Comparison of ENCODE assay signal across 8 cellular contexts in genomic region chr10:69515699-69516547, GRCh38. TPM values are rescaled to one million over a fixed set of nuclear protein-coding genes. Genes with fewer than 3 reads are reported as not detected.
A peak's percentile ranks its signal among the peaks of the same experiment; 100 is the strongest.
DNase-seq lines count a peak whose midpoint lies in the region; ATAC-seq and TF ChIP-seq lines count a peak whose summit lies in the region.

No MANE protein-coding gene starts in this region.

- no peaks in the 10 kb centered on the region for H3K36me3 ChIP-seq in hepatocyte (replicated peaks; ENCODE audit: insufficient read depth, low read depth)

- 20% methylated on average over 12 of the region's 12 CpGs for WGBS in hepatocyte (ENCODE audit: low lambda C conversion rate, missing lambda C conversion rate)

- no peaks in the 10 kb centered on the region for H4K20me1 ChIP-seq in hepatocyte (ENCODE audit: insufficient read depth, poor library complexity, severe bottlenecking)

- DNase-seq in NCI-H1105 treated with DMSO at 0.1 percent for 48 hours (lab: John Stamatoyannopoulos, UW) (peak; percentile 39), T-helper 9 cell (peak; percentile 77), amniotic stem cell (lab: John Stamatoyannopoulos, UW) (peak; percentile 13), hepatocyte (ENCODE audit: low spot score) (peak; percentile 83)
- DNase-seq in stimulated activated CD4-positive, alpha-beta T cell treated with anti-CD3 and anti-CD28 coated beads, Interleukin-12 subunit alpha, Interleukin-12 subunit beta, amount 100 ng/mL, for 24 hours (ENCODE audit: low read depth in 2 of 2), result peak; percentile 62 to 72

- H3K9me3 ChIP-seq in hepatocyte (ENCODE audit: low read depth), result no peaks in the 10 kb centered on the region

- H2AFZ ChIP-seq in hepatocyte, result no peak overlapping the region

- H3K4me2 ChIP-seq in hepatocyte, result no peak overlapping the region

- no peaks in the 10 kb centered on the region for H3K4me1 ChIP-seq in hepatocyte (ENCODE audit: insufficient read depth)

- TF ChIP-seq CTCF in C4-2B (conservative IDR thresholded peaks at IDR 0.05) (peak; percentile 96), hepatocyte (IDR thresholded peaks at IDR 0.05; ENCODE audit: poor library complexity) (peak; percentile 78)

- no peaks in the 10 kb centered on the region for H3K9me2 ChIP-seq in hepatocyte (replicated peaks; ENCODE audit: insufficient read depth)

- H3K27ac ChIP-seq in C4-2B, result no peak overlapping the region
- no peak overlapping the region for H3K27ac ChIP-seq in hepatocyte

- ATAC-seq in GM21529 (IDR thresholded peaks at IDR 0.05; ENCODE audit: unreplicated experiment) (peak; percentile 68), GM21381 (IDR thresholded peaks at IDR 0.05; ENCODE audit: unreplicated experiment) (no peak)

- no peak overlapping the region for H3K4me3 ChIP-seq in hepatocyte

- no peaks in the 10 kb centered on the region for H3K27me3 ChIP-seq in hepatocyte

- no peaks in the 10 kb centered on the region for H3K79me2 ChIP-seq in hepatocyte

RNA-seq across cellular contexts. Expression of gene NEUROG3, which starts 57.3 kb away (rescaled TPM):
- not detected in 2 replicates for total RNA-seq in hepatocyte
- polyA plus RNA-seq in hepatocyte, result 0.87 and 1.2 TPM in 2 replicates

Comparison
In these comparisons a context has a peak if more than half of its experiments do, and no peak if none do; other contexts are left out.
1. DNase-seq: peak in every context shown above with its lines; median percentile 83 in hepatocyte; 77 in T-helper 9 cell; 67 in stimulated activated CD4-positive, alpha-beta T cell treated with anti-CD3 and anti-CD28 coated beads, Interleukin-12 subunit alpha, Interleukin-12 subunit beta, amount 100 ng/mL, for 24 hours; 39 in NCI-H1105 treated with DMSO at 0.1 percent for 48 hours; 13 in amniotic stem cell.